Comparison of ENCODE assay signal across 8 cellular contexts in the genomic region with DNA sequence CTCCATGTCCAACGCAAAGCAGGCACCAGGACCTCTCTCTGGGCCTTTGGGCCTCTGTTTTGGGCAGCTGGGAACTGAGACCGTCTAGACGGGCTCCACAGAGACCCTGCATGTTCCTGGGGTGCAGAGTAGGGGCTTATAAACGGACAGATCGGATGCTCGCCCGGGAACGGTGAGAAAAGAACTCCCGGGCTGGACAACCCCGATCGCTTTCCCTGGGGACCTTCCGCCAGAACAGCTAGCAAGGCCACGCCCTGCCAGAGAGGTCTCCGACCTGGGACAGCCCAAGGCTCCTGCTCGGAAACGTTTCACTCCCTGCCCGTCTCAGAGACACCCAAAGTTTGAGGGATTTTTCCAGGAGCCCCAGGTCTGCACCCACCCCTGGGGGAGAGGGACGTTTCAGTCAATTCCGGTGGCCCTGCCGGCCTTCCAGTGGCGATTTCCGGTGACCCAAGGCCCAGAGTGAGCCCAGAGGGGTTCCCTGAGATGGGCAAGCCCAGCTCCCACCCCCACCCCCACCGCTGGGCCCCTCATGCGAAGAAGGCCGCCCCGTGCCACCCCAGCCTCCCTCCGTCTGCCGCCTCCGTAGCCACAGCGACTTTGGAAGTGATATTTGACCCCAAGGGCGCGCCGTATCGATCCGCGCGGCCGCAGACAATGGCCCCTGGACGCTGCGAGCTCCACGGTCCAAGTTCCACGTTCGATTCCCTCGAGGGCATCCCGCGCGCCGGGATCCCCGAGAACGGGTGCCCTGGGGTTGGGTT. TPM values are rescaled to one million over a fixed set of nuclear protein-coding genes. Genes with fewer than 3 reads are reported as not detected.
A peak's percentile ranks its signal among the peaks of the same experiment; 100 is the strongest.
DNase-seq lines count a peak whose midpoint lies in the region; ATAC-seq and TF ChIP-seq lines count a peak whose summit lies in the region.

No MANE protein-coding gene starts in this region.

- TF ChIP-seq CTCF in epithelial cell of proximal tubule (conservative IDR thresholded peaks at IDR 0.05; ENCODE audit: low read depth, low read length), result no peak
- no peak for TF ChIP-seq CTCF in natural killer cell (IDR thresholded peaks at IDR 0.05)
- TF ChIP-seq CTCF in GM20000 (IDR thresholded peaks at IDR 0.05; ENCODE audit: extremely low read depth, missing control alignments), result no peak

- peaks cover 26% of the 10 kb centered on the region for H3K4me1 ChIP-seq in GM23248 (ENCODE audit: insufficient read depth)

- H3K4me3 Mint-ChIP-seq in natural killer cell, result peak overlapping the region; percentile 35

- H3K27ac ChIP-seq in GM23248, result peak overlapping the region; percentile 30

- no peaks in the 10 kb centered on the region for H3K27me3 Mint-ChIP-seq in natural killer cell (ENCODE audit: low read depth in 2 of 2)

- H3K9me3 ChIP-seq in GM23248 (ENCODE audit: low read depth), result no peaks in the 10 kb centered on the region

- 2 to 5% methylated on average over 25 to 49 of the region's 50 CpGs for WGBS in GM23248 (ENCODE audit: low coverage in 1 of 2, low lambda C conversion rate in 2 of 2, missing lambda C conversion rate in 2 of 2), 2 experiments

- DNase-seq in GM23248 (peak; percentile 81), SK-N-DZ (ENCODE audit: low spot score) (peak; percentile 69), epithelial cell of proximal tubule (ENCODE audit: low read depth) (no peak), natural killer cell (no peak), GM20000 (ENCODE audit: low spot score) (no peak), SIG-M5 treated with dmso at 0.1 percent for 504 hours (lab: John Stamatoyannopoulos, UW; ENCODE audit: unreplicated experiment) (no peak)
- no peak for DNase-seq in stimulated activated CD4-positive, alpha-beta T cell treated with anti-CD3 and anti-CD28 coated beads, Interleukin-4, amount 100 ng/mL, for 24 hours

- in situ Hi-C loops in GM23248 (cut with MboI), result no loop called here

- peaks cover 0 to 21% of the 10 kb centered on the region in 2 donors for H3K4me1 Mint-ChIP-seq in natural killer cell

- H3K9me2 ChIP-seq in GM23248 (ENCODE audit: insufficient read depth), result no peaks in the 10 kb centered on the region

- no peaks in the 10 kb centered on the region for H3K36me3 ChIP-seq in GM23248 (ENCODE audit: low read depth)

- ATAC-seq in natural killer cell (no peak), HG02885 (IDR thresholded peaks at IDR 0.05; ENCODE audit: poor library complexity, unreplicated experiment) (no peak)

- peaks cover 55% of the 10 kb centered on the region for H3K79me2 ChIP-seq in GM23248 (ENCODE audit: insufficient read depth)

- H3K4me3 ChIP-seq in GM23248, result peak overlapping the region; percentile 92
- peak overlapping the region; percentile 73 for H3K4me3 ChIP-seq in epithelial cell of proximal tubule (ENCODE audit: low read depth, low read length)

- no peaks in the 10 kb centered on the region for H4K20me1 ChIP-seq in GM23248 (ENCODE audit: insufficient read depth)

- no peak overlapping the region for H3K27ac Mint-ChIP-seq in natural killer cell

- peak overlapping the region; percentile 79 for H3K9ac ChIP-seq in GM23248

- intact Hi-C loops in natural killer cell (cut with micrococcal nuclease), result no loop called here

- no peaks in the 10 kb centered on the region for H3K9me3 Mint-ChIP-seq in natural killer cell

- H3F3A ChIP-seq in GM23248 (ENCODE audit: insufficient read depth), result 0 out of 2 replicates have a peak, but pooled peaks cover 3% of the 10 kb centered on the region

- peak overlapping the region; percentile 71 for H2AFZ ChIP-seq in GM23248

- no peaks in the 10 kb centered on the region for H3K36me3 Mint-ChIP-seq in natural killer cell

- no peaks in the 10 kb centered on the region for H3K27me3 ChIP-seq in GM23248 (replicated peaks; ENCODE audit: insufficient read depth)

- H3K4me2 ChIP-seq in GM23248 (ENCODE audit: unreplicated experiment), result peak overlapping the region; percentile 94

RNA-seq across cellular contexts. Expression of gene NR2F6, which starts 1.7 kb away (rescaled TPM):
- total RNA-seq in GM23248 (2014; rRNA removed; shearing (Covaris generic)), result 82.5 and 96.7 TPM in 2 replicates
- polyA plus RNA-seq in GM23248 (2016; fragmentation: Nextera tagmentation; extraction: Ambion mirVana), result 11.7 and 14.1 TPM in 2 replicates
- 90.3 and 107 TPM in 2 replicates for polyA plus RNA-seq in SK-N-DZ (2014; cell fraction: cytosol; rRNA removed)
- polyA plus RNA-seq in SK-N-DZ (2014; cell fraction: nucleus; rRNA removed), result 73.5 and 90.3 TPM in 2 replicates
- total RNA-seq in epithelial cell of proximal tubule (122 and 131 TPM in 2 replicates), natural killer cell (1 to 10 TPM; 1.3 to 4.2 (median 1.8) TPM)

RNA-seq across cellular contexts. Expression of gene OCEL1, which starts 18.0 kb away (rescaled TPM):
- 1.3 and 1.8 TPM in 2 replicates for total RNA-seq in GM23248 (2014; rRNA removed; shearing (Covaris generic))
- polyA plus RNA-seq in GM23248 (2016; fragmentation: Nextera tagmentation; extraction: Ambion mirVana), result 17.1 and 17.4 TPM in 2 replicates
- 1.6 and 3.9 TPM in 2 replicates for polyA plus RNA-seq in SK-N-DZ (2014; cell fraction: cytosol; rRNA removed)
- 0.78 and 9.6 TPM in 2 replicates for polyA plus RNA-seq in SK-N-DZ (2014; cell fraction: nucleus; rRNA removed)
- total RNA-seq in epithelial cell of proximal tubule (4.6 and 8.1 TPM in 2 replicates), natural killer cell (10 to 100 TPM; 28.1 to 39.1 (median 37.0) TPM)

RNA-seq across cellular contexts. Expression of gene USHBP1, which starts 20.5 kb away (rescaled TPM):
- total RNA-seq in GM23248 (2014; rRNA removed; shearing (Covaris generic)), result not detected in 2 replicates
- polyA plus RNA-seq in GM23248 (2016; fragmentation: Nextera tagmentation; extraction: Ambion mirVana), result not detected in 2 replicates
- polyA plus RNA-seq in SK-N-DZ (2014; cell fraction: cytosol; rRNA removed), result 0.02 and 0.45 TPM in 2 replicates
- 0.24 and 0.28 TPM in 2 replicates for polyA plus RNA-seq in SK-N-DZ (2014; cell fraction: nucleus; rRNA removed)
- not detected in 2 replicates for total RNA-seq in epithelial cell of proximal tubule
- total RNA-seq in natural killer cell, result not detected

RNA-seq across cellular contexts. Expression of gene BABAM1, which starts 23.2 kb away (rescaled TPM):
- 78.5 and 82.7 TPM in 2 replicates for total RNA-seq in GM23248 (2014; rRNA removed; shearing (Covaris generic))
- 90.3 and 99.6 TPM in 2 replicates for polyA plus RNA-seq in GM23248 (2016; fragmentation: Nextera tagmentation; extraction: Ambion mirVana)
- 109 and 123 TPM in 2 replicates for polyA plus RNA-seq in SK-N-DZ (2014; cell fraction: cytosol; rRNA removed)
- 137 and 164 TPM in 2 replicates for polyA plus RNA-seq in SK-N-DZ (2014; cell fraction: nucleus; rRNA removed)
- 125 and 141 TPM in 2 replicates for total RNA-seq in epithelial cell of proximal tubule
- total RNA-seq in natural killer cell, result 100 to 1,000 TPM; 106 to 127 (median 106) TPM

RNA-seq across cellular contexts. Expression of gene USE1, which starts 28.9 kb away (rescaled TPM):
- 13.2 and 29.0 TPM in 2 replicates for total RNA-seq in GM23248 (2014; rRNA removed; shearing (Covaris generic))
- polyA plus RNA-seq in GM23248 (2016; fragmentation: Nextera tagmentation; extraction: Ambion mirVana), result 29.6 and 32.3 TPM in 2 replicates
- 4.6 and 6.2 TPM in 2 replicates for polyA plus RNA-seq in SK-N-DZ (2014; cell fraction: cytosol; rRNA removed)
- 18.4 and 19.1 TPM in 2 replicates for polyA plus RNA-seq in SK-N-DZ (2014; cell fraction: nucleus; rRNA removed)
- total RNA-seq in epithelial cell of proximal tubule (9.0 and 25.3 TPM in 2 replicates), natural killer cell (10 to 100 TPM; 16.4 to 21.1 (median 20.9) TPM)

Comparison
In these comparisons a context has a peak if more than half of its experiments do, and no peak if none do; other contexts are left out.
1. DNase-seq: peak in GM23248 (single experiment) and SK-N-DZ (single experiment); none in epithelial cell of proximal tubule (single experiment), natural killer cell (single experiment), GM20000 (single experiment), stimulated activated CD4-positive, alpha-beta T cell treated with anti-CD3 and anti-CD28 coated beads, Interleukin-4, amount 100 ng/mL, for 24 hours (single experiment) and SIG-M5 treated with dmso at 0.1 percent for 504 hours (single experiment).
2. RNA of gene NR2F6, which starts 1.7 kb away (total RNA-seq): 122 to 131 TPM in epithelial cell of proximal tubule and 82.5 to 96.7 TPM in GM23248; 1.3 to 4.2 TPM in natural killer cell; every median in the first group is over 10 times any median in the second.